ENCODE assay signal across 8 cellular contexts in the genomic region with DNA sequence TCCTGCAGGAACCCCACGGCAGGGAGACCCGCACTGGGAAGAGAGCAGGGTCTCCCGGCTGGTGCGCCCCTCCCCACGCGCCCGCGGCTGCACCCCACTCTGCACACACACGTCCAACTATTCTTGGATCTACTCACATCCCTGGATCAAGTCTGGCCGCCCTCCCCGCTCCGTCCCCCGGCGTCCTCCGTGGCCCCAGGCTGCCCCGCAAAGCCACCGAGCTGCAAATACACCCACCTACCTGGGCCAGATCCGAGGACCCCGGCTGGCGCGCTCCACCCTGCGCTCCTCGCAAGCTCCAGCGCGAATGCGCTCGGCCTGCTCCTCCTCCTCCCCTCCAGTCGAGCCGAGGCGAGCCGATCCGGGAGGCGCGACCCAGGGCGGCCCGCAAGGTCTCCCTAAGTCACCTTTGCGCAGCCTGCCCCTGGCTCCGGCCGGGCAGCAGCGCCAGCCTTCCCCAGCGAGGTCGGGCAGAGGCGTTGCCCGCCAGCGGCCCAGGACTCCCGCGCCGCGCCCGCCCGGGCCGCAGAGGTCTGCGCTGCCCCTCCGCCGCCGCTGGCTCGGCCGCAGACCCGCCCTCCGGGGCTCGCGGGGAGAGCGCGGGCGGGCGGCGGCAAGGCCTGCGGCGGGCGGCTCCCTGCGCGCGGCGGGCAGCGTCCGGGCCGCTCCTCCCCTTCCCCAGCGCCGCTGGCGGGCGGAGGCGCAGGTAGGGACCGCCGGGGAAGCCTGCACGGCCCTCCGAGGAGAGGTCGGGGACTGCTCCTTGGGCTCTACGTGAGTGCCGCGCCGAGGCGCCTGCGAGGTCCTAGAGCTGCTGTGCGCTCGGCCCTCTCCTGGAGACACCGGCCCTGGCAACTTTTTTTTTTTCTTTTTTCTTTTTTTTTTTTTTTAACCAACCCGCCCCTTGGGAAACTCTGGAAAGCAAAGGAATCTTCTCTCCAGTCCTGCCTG.
DNase-seq lines count a peak whose midpoint lies in the region; ATAC-seq and TF ChIP-seq lines count a peak whose summit lies in the region.

No MANE protein-coding gene starts in this region.

- H3K36me3 ChIP-seq in muscle layer of duodenum (ENCODE audit: control insufficient read depth in 1 of 2, insufficient read depth in 2 of 2, low read length in 2 of 2): no peaks in the 10 kb centered on the region
- no peaks in the 10 kb centered on the region for H3K36me3 ChIP-seq in thymus (ENCODE audit: control insufficient read depth, insufficient read depth)

- peak overlapping the region; percentile 92 for H3K27ac ChIP-seq in muscle layer of duodenum (ENCODE audit: low read length)
- H3K27ac ChIP-seq in thymus (ENCODE audit: low read depth): peak overlapping the region; percentile 27

- H3K4me1 ChIP-seq in muscle layer of duodenum (ENCODE audit: control insufficient read depth in 1 of 2, insufficient read depth in 2 of 2, low read length in 2 of 2): peaks cover 10 to 26% of the 10 kb centered on the region in 2 donors
- H3K4me1 ChIP-seq in thymus (ENCODE audit: control insufficient read depth, insufficient read depth, low read length): no peaks in the 10 kb centered on the region

- peaks cover 51% of the 10 kb centered on the region for H3K27me3 Mint-ChIP-seq in activated CD8-positive, alpha-beta T cell treated with anti-CD3 and anti-CD28 coated beads, Interleukin-2, amount 10 ng/mL, durations not matched to agents 7 days and 5 days (ENCODE audit: low read depth)

- H3K36me3 Mint-ChIP-seq in activated CD8-positive, alpha-beta T cell treated with anti-CD3 and anti-CD28 coated beads, Interleukin-2, amount 10 ng/mL, durations not matched to agents 7 days and 5 days (ENCODE audit: low read depth): no peaks in the 10 kb centered on the region

- POLR2A ChIA-PET in activated CD8-positive, alpha-beta T cell treated with anti-CD3 and anti-CD28 coated beads, Interleukin-2, amount 10 ng/mL, durations not matched to agents 7 days and 5 days (lab: Charles Lee): no interaction called here

- H3K27me3 ChIP-seq in muscle layer of duodenum (ENCODE audit: low read depth, low read length) (no peaks in the 10 kb centered on the region), thymus (ENCODE audit: control insufficient read depth, insufficient read depth) (peaks cover 11% of the 10 kb centered on the region)

- TF ChIP-seq CTCF in fibroblast of pulmonary artery (IDR thresholded peaks at IDR 0.05; ENCODE audit: low read length, missing control alignments): peak; percentile 10

- no peaks in the 10 kb centered on the region for H3K9me3 Mint-ChIP-seq in activated CD8-positive, alpha-beta T cell treated with anti-CD3 and anti-CD28 coated beads, Interleukin-2, amount 10 ng/mL, durations not matched to agents 7 days and 5 days (ENCODE audit: insufficient read depth)

- H3K9me3 ChIP-seq in muscle layer of duodenum (ENCODE audit: control insufficient read depth in 1 of 2, low read length in 2 of 2) (no peaks in the 10 kb centered on the region), thymus (ENCODE audit: control insufficient read depth) (no peaks in the 10 kb centered on the region)

- H3K4me3 Mint-ChIP-seq in activated CD8-positive, alpha-beta T cell treated with anti-CD3 and anti-CD28 coated beads, Interleukin-2, amount 10 ng/mL, durations not matched to agents 7 days and 5 days: peak overlapping the region; percentile 46

- H3K4me3 ChIP-seq in fibroblast of pulmonary artery (replicated peaks; ENCODE audit: low read depth, low read length): peak overlapping the region; percentile 74
- H3K4me3 ChIP-seq in muscle layer of duodenum (ENCODE audit: low read depth in 1 of 2, low read length in 2 of 2): peak overlapping the region; percentile 75 to 81
- peak overlapping the region; percentile 44 for H3K4me3 ChIP-seq in thymus (ENCODE audit: low read length)

- CTCF ChIA-PET in activated CD8-positive, alpha-beta T cell treated with anti-CD3 and anti-CD28 coated beads, Interleukin-2, amount 10 ng/mL, durations not matched to agents 7 days and 5 days (lab: Charles Lee): no interaction called here

- 3% methylated on average over 97 of the region's 97 CpGs for WGBS in thymus

- peak; percentile 2 for DNase-seq in stimulated activated CD4-positive, alpha-beta T cell treated with anti-CD3 and anti-CD28 coated beads, Interleukin-12 subunit alpha, Interleukin-12 subunit beta, amount 100 ng/mL, for 4 hours
- DNase-seq in stimulated activated CD4-positive, alpha-beta T cell treated with anti-CD3 and anti-CD28 coated beads, Interleukin-4, amount 100 ng/mL, for 24 hours: no peak
- DNase-seq in NCI-H1105 (lab: John Stamatoyannopoulos, UW) (peak; percentile 65), fibroblast of pulmonary artery (ENCODE audit: low read depth) (peak; percentile 78)
- DNase-seq in activated CD8-positive, alpha-beta T cell treated with anti-CD3 and anti-CD28 coated beads, Interleukin-2, amount 10 ng/mL, durations not matched to agents 7 days and 5 days: peak; percentile 29

- peaks cover 3% of the 10 kb centered on the region for H3K4me1 Mint-ChIP-seq in activated CD8-positive, alpha-beta T cell treated with anti-CD3 and anti-CD28 coated beads, Interleukin-2, amount 10 ng/mL, durations not matched to agents 7 days and 5 days (ENCODE audit: low read depth)

- no peak overlapping the region for H3K27ac Mint-ChIP-seq in activated CD8-positive, alpha-beta T cell treated with anti-CD3 and anti-CD28 coated beads, Interleukin-2, amount 10 ng/mL, durations not matched to agents 7 days and 5 days

- ATAC-seq in activated CD8-positive, alpha-beta T cell treated with anti-CD3 and anti-CD28 coated beads, Interleukin-2, amount 10 ng/mL, durations not matched to agents 7 days and 5 days: peak; percentile 82
- ATAC-seq in GM21717 (IDR thresholded peaks at IDR 0.05; ENCODE audit: unreplicated experiment): no peak
